ENCODE assay signal across 1 cellular context in the genomic region with DNA sequence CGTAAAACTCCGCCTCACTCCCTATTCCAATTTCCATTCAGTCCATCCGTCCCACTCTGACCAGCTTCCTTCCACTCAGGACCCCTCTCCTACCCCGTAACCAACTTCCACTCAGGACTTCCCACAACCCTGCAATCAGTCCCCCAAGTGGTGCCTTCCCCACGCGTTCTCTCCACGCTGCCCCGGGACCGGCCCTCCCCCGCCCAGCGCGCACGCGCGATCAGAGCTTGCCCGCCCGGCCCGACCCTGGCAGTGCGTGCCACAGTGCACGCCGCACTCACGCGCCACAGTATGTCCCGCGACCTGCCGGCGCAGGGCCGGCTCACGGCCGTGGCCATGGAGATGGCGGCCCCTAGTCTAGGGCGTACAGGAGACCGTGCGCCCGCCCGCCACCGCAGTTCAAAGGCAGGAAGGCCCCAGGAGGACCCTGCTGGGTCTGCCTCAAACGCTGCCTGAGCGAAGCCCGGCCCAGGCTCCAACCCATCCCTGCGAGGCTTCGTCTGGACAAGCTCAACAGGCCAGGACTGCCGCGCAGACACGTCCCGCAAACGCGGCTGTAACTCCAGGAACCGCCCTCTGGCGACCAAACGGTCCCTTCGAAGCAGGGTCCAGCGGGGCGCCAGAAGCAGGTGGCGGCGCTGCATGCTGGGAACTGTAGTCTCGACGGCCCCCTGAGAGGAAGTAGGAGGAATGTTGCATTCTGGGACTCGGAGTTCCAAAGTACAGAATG.
TF ChIP-seq lines count a peak whose summit lies in the region.

A gene with protein sequence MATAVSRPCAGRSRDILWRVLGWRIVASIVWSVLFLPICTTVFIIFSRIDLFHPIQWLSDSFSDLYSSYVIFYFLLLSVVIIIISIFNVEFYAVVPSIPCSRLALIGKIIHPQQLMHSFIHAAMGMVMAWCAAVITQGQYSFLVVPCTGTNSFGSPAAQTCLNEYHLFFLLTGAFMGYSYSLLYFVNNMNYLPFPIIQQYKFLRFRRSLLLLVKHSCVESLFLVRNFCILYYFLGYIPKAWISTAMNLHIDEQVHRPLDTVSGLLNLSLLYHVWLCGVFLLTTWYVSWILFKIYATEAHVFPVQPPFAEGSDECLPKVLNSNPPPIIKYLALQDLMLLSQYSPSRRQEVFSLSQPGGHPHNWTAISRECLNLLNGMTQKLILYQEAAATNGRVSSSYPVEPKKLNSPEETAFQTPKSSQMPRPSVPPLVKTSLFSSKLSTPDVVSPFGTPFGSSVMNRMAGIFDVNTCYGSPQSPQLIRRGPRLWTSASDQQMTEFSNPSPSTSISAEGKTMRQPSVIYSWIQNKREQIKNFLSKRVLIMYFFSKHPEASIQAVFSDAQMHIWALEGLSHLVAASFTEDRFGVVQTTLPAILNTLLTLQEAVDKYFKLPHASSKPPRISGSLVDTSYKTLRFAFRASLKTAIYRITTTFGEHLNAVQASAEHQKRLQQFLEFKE (minus strand): TSS at position 373 of the 730 bp plus-strand sequence. CDS start 35 bp downstream, at position 338.

TF ChIP-seq in HepG2, 621 proteins besides CTCF, POLR2A, EP300 and RAD21 (continued from another document and continues in another):
- TF ChIP-seq, protein P1, sequence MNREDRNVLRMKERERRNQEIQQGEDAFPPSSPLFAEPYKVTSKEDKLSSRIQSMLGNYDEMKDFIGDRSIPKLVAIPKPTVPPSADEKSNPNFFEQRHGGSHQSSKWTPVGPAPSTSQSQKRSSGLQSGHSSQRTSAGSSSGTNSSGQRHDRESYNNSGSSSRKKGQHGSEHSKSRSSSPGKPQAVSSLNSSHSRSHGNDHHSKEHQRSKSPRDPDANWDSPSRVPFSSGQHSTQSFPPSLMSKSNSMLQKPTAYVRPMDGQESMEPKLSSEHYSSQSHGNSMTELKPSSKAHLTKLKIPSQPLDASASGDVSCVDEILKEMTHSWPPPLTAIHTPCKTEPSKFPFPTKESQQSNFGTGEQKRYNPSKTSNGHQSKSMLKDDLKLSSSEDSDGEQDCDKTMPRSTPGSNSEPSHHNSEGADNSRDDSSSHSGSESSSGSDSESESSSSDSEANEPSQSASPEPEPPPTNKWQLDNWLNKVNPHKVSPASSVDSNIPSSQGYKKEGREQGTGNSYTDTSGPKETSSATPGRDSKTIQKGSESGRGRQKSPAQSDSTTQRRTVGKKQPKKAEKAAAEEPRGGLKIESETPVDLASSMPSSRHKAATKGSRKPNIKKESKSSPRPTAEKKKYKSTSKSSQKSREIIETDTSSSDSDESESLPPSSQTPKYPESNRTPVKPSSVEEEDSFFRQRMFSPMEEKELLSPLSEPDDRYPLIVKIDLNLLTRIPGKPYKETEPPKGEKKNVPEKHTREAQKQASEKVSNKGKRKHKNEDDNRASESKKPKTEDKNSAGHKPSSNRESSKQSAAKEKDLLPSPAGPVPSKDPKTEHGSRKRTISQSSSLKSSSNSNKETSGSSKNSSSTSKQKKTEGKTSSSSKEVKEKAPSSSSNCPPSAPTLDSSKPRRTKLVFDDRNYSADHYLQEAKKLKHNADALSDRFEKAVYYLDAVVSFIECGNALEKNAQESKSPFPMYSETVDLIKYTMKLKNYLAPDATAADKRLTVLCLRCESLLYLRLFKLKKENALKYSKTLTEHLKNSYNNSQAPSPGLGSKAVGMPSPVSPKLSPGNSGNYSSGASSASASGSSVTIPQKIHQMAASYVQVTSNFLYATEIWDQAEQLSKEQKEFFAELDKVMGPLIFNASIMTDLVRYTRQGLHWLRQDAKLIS (CRISPR knock-in tag; IDR thresholded peaks at IDR 0.05) = no peak
- TF ChIP-seq, protein P2, sequence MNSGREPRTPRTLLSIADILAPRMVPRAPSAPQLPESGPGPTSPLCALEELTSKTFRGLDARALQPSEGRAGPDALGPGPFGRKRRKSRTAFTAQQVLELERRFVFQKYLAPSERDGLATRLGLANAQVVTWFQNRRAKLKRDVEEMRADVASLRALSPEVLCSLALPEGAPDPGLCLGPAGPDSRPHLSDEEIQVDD (CRISPR knock-in tag; IDR thresholded peaks at IDR 0.05; ENCODE audit: borderline replicate concordance) = peak; percentile 80; the same call in 1 of the 2 replicates
- no peak for TF ChIP-seq ZEB1 (IDR thresholded peaks at IDR 0.05; ENCODE audit: insufficient replicate concordance, low read depth)
- TF ChIP-seq ZNF274 (CRISPR knock-in tag; IDR thresholded peaks at IDR 0.05) = peak; percentile 97
- TF ChIP-seq ZKSCAN1 (IDR thresholded peaks at IDR 0.05; ENCODE audit: low read length) = no peak
- peak; percentile 73; the same call in 1 of the 2 replicates for TF ChIP-seq ARNTL (CRISPR knock-in tag; IDR thresholded peaks at IDR 0.05)
- no peak for TF ChIP-seq HNRNPUL1 (IDR thresholded peaks at IDR 0.05; ENCODE audit: low read depth, low read length)
- TF ChIP-seq, protein P3, sequence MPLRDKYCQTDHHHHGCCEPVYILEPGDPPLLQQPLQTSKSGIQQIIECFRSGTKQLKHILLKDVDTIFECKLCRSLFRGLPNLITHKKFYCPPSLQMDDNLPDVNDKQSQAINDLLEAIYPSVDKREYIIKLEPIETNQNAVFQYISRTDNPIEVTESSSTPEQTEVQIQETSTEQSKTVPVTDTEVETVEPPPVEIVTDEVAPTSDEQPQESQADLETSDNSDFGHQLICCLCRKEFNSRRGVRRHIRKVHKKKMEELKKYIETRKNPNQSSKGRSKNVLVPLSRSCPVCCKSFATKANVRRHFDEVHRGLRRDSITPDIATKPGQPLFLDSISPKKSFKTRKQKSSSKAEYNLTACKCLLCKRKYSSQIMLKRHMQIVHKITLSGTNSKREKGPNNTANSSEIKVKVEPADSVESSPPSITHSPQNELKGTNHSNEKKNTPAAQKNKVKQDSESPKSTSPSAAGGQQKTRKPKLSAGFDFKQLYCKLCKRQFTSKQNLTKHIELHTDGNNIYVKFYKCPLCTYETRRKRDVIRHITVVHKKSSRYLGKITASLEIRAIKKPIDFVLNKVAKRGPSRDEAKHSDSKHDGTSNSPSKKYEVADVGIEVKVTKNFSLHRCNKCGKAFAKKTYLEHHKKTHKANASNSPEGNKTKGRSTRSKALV (CRISPR knock-in tag; IDR thresholded peaks at IDR 0.05) = peak; percentile 75; the same call in 1 of the 2 replicates
- TF ChIP-seq ZNF720 (CRISPR knock-in tag; IDR thresholded peaks at IDR 0.05) = no peak
- TF ChIP-seq, protein P4, sequence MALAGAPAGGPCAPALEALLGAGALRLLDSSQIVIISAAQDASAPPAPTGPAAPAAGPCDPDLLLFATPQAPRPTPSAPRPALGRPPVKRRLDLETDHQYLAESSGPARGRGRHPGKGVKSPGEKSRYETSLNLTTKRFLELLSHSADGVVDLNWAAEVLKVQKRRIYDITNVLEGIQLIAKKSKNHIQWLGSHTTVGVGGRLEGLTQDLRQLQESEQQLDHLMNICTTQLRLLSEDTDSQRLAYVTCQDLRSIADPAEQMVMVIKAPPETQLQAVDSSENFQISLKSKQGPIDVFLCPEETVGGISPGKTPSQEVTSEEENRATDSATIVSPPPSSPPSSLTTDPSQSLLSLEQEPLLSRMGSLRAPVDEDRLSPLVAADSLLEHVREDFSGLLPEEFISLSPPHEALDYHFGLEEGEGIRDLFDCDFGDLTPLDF (CRISPR knock-in tag; IDR thresholded peaks at IDR 0.05) = peak; percentile 93
- TF ChIP-seq KDM1A (CRISPR knock-in tag; IDR thresholded peaks at IDR 0.05) = no peak
- no peak for TF ChIP-seq NCOA5 (CRISPR knock-in tag; IDR thresholded peaks at IDR 0.05)
- 0 out of 2 replicates have a peak, but pooled peaks have one; percentile 45 for TF ChIP-seq RFX3 (CRISPR knock-in tag; IDR thresholded peaks at IDR 0.05)
- TF ChIP-seq FOSL2 (CRISPR knock-in tag; IDR thresholded peaks at IDR 0.05) = peak; percentile 54
- TF ChIP-seq SCMH1 (CRISPR knock-in tag; IDR thresholded peaks at IDR 0.05; ENCODE audit: borderline replicate concordance) = no peak
- no peak for TF ChIP-seq REL (CRISPR knock-in tag; conservative IDR thresholded peaks at IDR 0.05)
- TF ChIP-seq, protein P5, sequence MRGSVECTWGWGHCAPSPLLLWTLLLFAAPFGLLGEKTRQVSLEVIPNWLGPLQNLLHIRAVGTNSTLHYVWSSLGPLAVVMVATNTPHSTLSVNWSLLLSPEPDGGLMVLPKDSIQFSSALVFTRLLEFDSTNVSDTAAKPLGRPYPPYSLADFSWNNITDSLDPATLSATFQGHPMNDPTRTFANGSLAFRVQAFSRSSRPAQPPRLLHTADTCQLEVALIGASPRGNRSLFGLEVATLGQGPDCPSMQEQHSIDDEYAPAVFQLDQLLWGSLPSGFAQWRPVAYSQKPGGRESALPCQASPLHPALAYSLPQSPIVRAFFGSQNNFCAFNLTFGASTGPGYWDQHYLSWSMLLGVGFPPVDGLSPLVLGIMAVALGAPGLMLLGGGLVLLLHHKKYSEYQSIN (CRISPR knock-in tag; IDR thresholded peaks at IDR 0.05; ENCODE audit: borderline replicate concordance) = no peak
- TF ChIP-seq ZNF138 (CRISPR knock-in tag; IDR thresholded peaks at IDR 0.05; ENCODE audit: low read depth) = no peak
- no peak for TF ChIP-seq NR2F6 (IDR thresholded peaks at IDR 0.05)
- 0 out of 2 replicates have a peak, but pooled peaks have one; percentile 32 for TF ChIP-seq NR2F6 (CRISPR knock-in tag; IDR thresholded peaks at IDR 0.05)
- no peak for TF ChIP-seq PLRG1 (conservative IDR thresholded peaks at IDR 0.05)
- TF ChIP-seq GTF2F1 (IDR thresholded peaks at IDR 0.05; ENCODE audit: low read length) = no peak
- no peak for TF ChIP-seq NBN (conservative IDR thresholded peaks at IDR 0.05)
- TF ChIP-seq, protein P6, sequence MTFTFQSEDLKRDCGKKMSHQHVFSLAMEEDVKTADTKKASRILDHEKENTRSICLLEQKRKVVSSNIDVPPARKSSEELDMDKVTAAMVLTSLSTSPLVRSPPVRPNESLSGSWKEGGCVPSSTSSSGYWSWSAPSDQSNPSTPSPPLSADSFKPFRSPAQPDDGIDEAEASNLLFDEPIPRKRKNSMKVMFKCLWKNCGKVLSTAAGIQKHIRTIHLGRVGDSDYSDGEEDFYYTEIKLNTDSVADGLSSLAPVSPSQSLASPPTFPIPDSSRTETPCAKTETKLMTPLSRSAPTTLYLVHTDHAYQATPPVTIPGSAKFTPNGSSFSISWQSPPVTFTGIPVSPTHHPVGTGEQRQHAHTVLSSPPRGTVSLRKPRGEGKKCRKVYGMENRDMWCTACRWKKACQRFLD (CRISPR knock-in tag; IDR thresholded peaks at IDR 0.05; ENCODE audit: borderline replicate concordance) = peak; percentile 94; the same call in 1 of the 2 replicates
- peak; percentile 80 for TF ChIP-seq CHCHD3 (CRISPR knock-in tag; IDR thresholded peaks at IDR 0.05)
- TF ChIP-seq ATF1 (CRISPR knock-in tag; IDR thresholded peaks at IDR 0.05) = no peak; the same call in none of the 2 replicates
- peak; percentile 96 for TF ChIP-seq PAX8 (CRISPR knock-in tag; IDR thresholded peaks at IDR 0.05; ENCODE audit: borderline replicate concordance)
- TF ChIP-seq DMAP1 (CRISPR knock-in tag; IDR thresholded peaks at IDR 0.05) = peak; percentile 92
- no peak for TF ChIP-seq ZNF253 (CRISPR knock-in tag; IDR thresholded peaks at IDR 0.05; ENCODE audit: borderline replicate concordance)
- TF ChIP-seq, protein P7, sequence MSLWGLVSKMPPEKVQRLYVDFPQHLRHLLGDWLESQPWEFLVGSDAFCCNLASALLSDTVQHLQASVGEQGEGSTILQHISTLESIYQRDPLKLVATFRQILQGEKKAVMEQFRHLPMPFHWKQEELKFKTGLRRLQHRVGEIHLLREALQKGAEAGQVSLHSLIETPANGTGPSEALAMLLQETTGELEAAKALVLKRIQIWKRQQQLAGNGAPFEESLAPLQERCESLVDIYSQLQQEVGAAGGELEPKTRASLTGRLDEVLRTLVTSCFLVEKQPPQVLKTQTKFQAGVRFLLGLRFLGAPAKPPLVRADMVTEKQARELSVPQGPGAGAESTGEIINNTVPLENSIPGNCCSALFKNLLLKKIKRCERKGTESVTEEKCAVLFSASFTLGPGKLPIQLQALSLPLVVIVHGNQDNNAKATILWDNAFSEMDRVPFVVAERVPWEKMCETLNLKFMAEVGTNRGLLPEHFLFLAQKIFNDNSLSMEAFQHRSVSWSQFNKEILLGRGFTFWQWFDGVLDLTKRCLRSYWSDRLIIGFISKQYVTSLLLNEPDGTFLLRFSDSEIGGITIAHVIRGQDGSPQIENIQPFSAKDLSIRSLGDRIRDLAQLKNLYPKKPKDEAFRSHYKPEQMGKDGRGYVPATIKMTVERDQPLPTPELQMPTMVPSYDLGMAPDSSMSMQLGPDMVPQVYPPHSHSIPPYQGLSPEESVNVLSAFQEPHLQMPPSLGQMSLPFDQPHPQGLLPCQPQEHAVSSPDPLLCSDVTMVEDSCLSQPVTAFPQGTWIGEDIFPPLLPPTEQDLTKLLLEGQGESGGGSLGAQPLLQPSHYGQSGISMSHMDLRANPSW (CRISPR knock-in tag; IDR thresholded peaks at IDR 0.05; ENCODE audit: borderline replicate concordance) = peak; percentile 61; the same call in 1 of the 2 replicates
- TF ChIP-seq, protein P8, sequence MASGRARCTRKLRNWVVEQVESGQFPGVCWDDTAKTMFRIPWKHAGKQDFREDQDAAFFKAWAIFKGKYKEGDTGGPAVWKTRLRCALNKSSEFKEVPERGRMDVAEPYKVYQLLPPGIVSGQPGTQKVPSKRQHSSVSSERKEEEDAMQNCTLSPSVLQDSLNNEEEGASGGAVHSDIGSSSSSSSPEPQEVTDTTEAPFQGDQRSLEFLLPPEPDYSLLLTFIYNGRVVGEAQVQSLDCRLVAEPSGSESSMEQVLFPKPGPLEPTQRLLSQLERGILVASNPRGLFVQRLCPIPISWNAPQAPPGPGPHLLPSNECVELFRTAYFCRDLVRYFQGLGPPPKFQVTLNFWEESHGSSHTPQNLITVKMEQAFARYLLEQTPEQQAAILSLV (CRISPR knock-in tag; IDR thresholded peaks at IDR 0.05; ENCODE audit: borderline replicate concordance) = peak; percentile 94
- TF ChIP-seq GATAD2A (CRISPR knock-in tag; IDR thresholded peaks at IDR 0.05) = peak; percentile 49
- no peak for TF ChIP-seq ZNF326 (CRISPR knock-in tag; IDR thresholded peaks at IDR 0.05; ENCODE audit: borderline replicate concordance)
- TF ChIP-seq, protein P9, sequence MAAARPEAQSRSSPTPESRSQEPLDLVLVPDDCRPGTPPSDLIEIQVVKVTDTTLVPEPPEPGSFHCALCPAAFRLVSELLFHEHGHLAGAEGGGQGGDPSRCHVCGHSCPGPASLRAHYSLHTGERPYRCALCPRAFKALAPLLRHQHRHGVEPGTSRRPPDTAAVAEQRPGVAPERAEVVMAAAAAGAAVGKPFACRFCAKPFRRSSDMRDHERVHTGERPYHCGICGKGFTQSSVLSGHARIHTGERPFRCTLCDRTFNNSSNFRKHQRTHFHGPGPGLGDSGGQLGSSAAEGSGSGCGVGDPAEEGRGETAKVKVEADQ (CRISPR knock-in tag; IDR thresholded peaks at IDR 0.05; ENCODE audit: borderline replicate concordance) = no peak
- peak; percentile 92 for TF ChIP-seq KDM2A (CRISPR knock-in tag; IDR thresholded peaks at IDR 0.05; ENCODE audit: borderline replicate concordance, low read depth)
- peak; percentile 38; the same call in 1 of the 2 replicates for TF ChIP-seq CEBPG (CRISPR knock-in tag; IDR thresholded peaks at IDR 0.05)
- TF ChIP-seq MYNN (CRISPR knock-in tag; IDR thresholded peaks at IDR 0.05; ENCODE audit: low read depth) = no peak; the same call in 1 of the 2 replicates
- TF ChIP-seq RBAK (CRISPR knock-in tag; IDR thresholded peaks at IDR 0.05) = 0 out of 2 replicates have a peak, but pooled peaks have one; percentile 47
- TF ChIP-seq SNRNP70 (IDR thresholded peaks at IDR 0.05; ENCODE audit: low read depth, low read length) = no peak
- TF ChIP-seq ETV5 (CRISPR knock-in tag; IDR thresholded peaks at IDR 0.05; ENCODE audit: borderline replicate concordance) = peak; percentile 87
- TF ChIP-seq, protein P10, sequence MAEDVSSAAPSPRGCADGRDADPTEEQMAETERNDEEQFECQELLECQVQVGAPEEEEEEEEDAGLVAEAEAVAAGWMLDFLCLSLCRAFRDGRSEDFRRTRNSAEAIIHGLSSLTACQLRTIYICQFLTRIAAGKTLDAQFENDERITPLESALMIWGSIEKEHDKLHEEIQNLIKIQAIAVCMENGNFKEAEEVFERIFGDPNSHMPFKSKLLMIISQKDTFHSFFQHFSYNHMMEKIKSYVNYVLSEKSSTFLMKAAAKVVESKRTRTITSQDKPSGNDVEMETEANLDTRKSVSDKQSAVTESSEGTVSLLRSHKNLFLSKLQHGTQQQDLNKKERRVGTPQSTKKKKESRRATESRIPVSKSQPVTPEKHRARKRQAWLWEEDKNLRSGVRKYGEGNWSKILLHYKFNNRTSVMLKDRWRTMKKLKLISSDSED (CRISPR knock-in tag; IDR thresholded peaks at IDR 0.05) = no peak
